In genomic region chr21:23488245-23488644, GRCh38 we compare ENCODE assay signal across 18 cellular contexts.
"Had no signal": no experiment of that assay in that cellular context is flagged by ENCODE, and none has a peak within 500 bp of the region (broad histone marks: within the 10 kb centered on the region; RNA-seq: fewer than 3 reads in every experiment).

No MANE protein-coding gene starts in this region.

- H3K27me3 ChIP-seq: MG63, SJSA1 had no signal

- H3K36me3 ChIP-seq: MG63, SJSA1 had no signal

- DNase-seq: Karpas-422, KBM-7, MG63, NCI-H1092, NCI-H1694, NCI-H187 treated with DMSO at 0.1 percent for 48 hours, NCI-H2029 treated with DMSO at 0.1 percent for 48 hours, NCI-H2107, NCI-H2171 treated with DMSO at 0.1 percent for 48 hours, NCI-H345, NCI-H524, NCI-H526 treated with DMSO at 0.1 percent for 48 hours, NCI-H82, Right ventricle myocardium superior, RPMI8226, SIG-M5 had no signal

- H3K4me1 ChIP-seq: SJSA1 had no signal

- H3K4me3 ChIP-seq: MG63, SJSA1, SK-N-MC had no signal

- H3K27ac ChIP-seq: SJSA1, SK-N-MC had no signal

- H3K9me3 ChIP-seq: MG63, SJSA1 had no signal
